In genomic region chr20:23035731-23036130, GRCh38 we compare ENCODE assay signal across 21 cellular contexts. TPM values are rescaled to one million over a fixed set of nuclear protein-coding genes. Genes with fewer than 3 reads are reported as not detected.
DNase-seq lines count a peak whose midpoint lies in the region; ATAC-seq, FAIRE-seq and TF ChIP-seq lines count a peak whose summit lies in the region.
"Had no signal": no experiment of that assay in that cellular context is flagged by ENCODE, and none has a peak within 500 bp of the region (broad histone marks: within the 10 kb centered on the region; RNA-seq: fewer than 3 reads in every experiment).

No MANE protein-coding gene starts in this region.

- no peak overlapping the region for H2BK20ac ChIP-seq in H1 (ENCODE audit: low read length)

- DNase-seq in HepG2 (ENCODE audit: low spot score) (no peak), right lobe of liver (no peak), H1 (ENCODE audit: low read depth in 1 of 2, low spot score in 2 of 2) (no peak), lower lobe of right lung (no peak), SW480 (ENCODE audit: low spot score) (no peak), COR-L47 (lab: John Stamatoyannopoulos, UW) (no peak), nephron progenitor cell (no peak)
- DNase-seq: C1 segment of cervical spinal cord, KG1, NCI-H1092, NCI-H187, NCI-H2171, NCI-H446 treated with DMSO at 0.1 percent for 48 hours, NCI-H82, Peyer's patch, SIG-M5 had no signal

- no peaks in the 10 kb centered on the region for H3K9me3 ChIP-seq in HepG2 (ENCODE audit: low read length)
- H3K9me3 ChIP-seq in right lobe of liver: no peaks in the 10 kb centered on the region
- peaks cover 0 to 5% of the 10 kb centered on the region in 2 experiments; a peak in 1 of 4 replicates for H3K9me3 ChIP-seq in H1 (ENCODE audit: insufficient read depth in 2 of 2, low read depth in 1 of 2, low read length in 1 of 2)
- no peaks in the 10 kb centered on the region for H3K9me3 ChIP-seq in lower lobe of right lung
- H3K9me3 ChIP-seq: Peyer's patch had no signal

- H3K36me3 Mint-ChIP-seq in nephron progenitor cell (ENCODE audit: low read depth): no peaks in the 10 kb centered on the region

- H3K27ac Mint-ChIP-seq in nephron progenitor cell: no peak overlapping the region

- no TSS peak for BruUV-seq in HepG2 (replicated peaks; lab: Mats Ljungman, UMichigan)

- POLR2A ChIA-PET in HepG2 (lab: Yijun Ruan, JAX): no interaction called here
- POLR2A ChIA-PET in H1 (lab: Charles Lee; ENCODE audit: partially characterized antibody): interaction anchor here (0.6 to 1.2 kb wide), 2 partner anchors 16 to 235 kb away, joined by 4 to 5 read pairs; no protein-coding TSS in a partner anchor

- H3K36me3 ChIP-seq in HepG2 (replicated peaks in 1 of 2; ENCODE audit: control insufficient read depth in 1 of 2, insufficient read depth in 2 of 2, low read length in 2 of 2): no peaks in the 10 kb centered on the region
- H3K36me3 ChIP-seq in right lobe of liver: no peaks in the 10 kb centered on the region
- H3K36me3 ChIP-seq in H1 (ENCODE audit: control insufficient read depth in 2 of 4, insufficient read depth in 4 of 4, low read length in 3 of 4): no peaks in the 10 kb centered on the region; a peak in 1 of 8 replicates
- no peaks in the 10 kb centered on the region for H3K36me3 ChIP-seq in lower lobe of right lung
- H3K36me3 ChIP-seq: Peyer's patch had no signal

- H3K79me2 ChIP-seq in HepG2 (ENCODE audit: insufficient read depth, low read length) (no peaks in the 10 kb centered on the region), H1 (ENCODE audit: control insufficient read depth in 1 of 2, insufficient read depth in 2 of 2, low read length in 2 of 2) (no peaks in the 10 kb centered on the region)

- H4K8ac ChIP-seq in H1 (ENCODE audit: extremely low read depth, insufficient read depth, low read length): no peak overlapping the region

- H3K14ac ChIP-seq in H1 (ENCODE audit: insufficient read length): no peak overlapping the region

- CTCF ChIA-PET in HepG2 (lab: Yijun Ruan, JAX; ENCODE audit: low intra/inter-chr PET ratio, low total read pairs): no interaction called here
- CTCF ChIA-PET in H1 (lab: Charles Lee; ENCODE audit: partially characterized antibody): interaction anchor here (2.1 to 4.2 kb wide), 2 partner anchors 11 to 15 kb away, joined by 10 to 17 read pairs; partner anchors contain the start of gene THBD

- no peaks in the 10 kb centered on the region for H4K20me1 ChIP-seq in HepG2 (ENCODE audit: insufficient read depth, low read length)
- no peaks in the 10 kb centered on the region for H4K20me1 ChIP-seq in H1 (replicated peaks in 1 of 2; ENCODE audit: control insufficient read depth in 1 of 2, insufficient read depth in 2 of 2, low read length in 2 of 2)

- H2AK5ac ChIP-seq in H1 (ENCODE audit: low read depth, low read length): no peak overlapping the region

- H3K27me3 ChIP-seq in HepG2 (ENCODE audit: control insufficient read depth in 1 of 2, insufficient read depth in 2 of 2, low read length in 2 of 2) (peaks cover 2 to 41% of the 10 kb centered on the region in 2 experiments; a peak in 4 of 5 replicates), right lobe of liver (no peaks in the 10 kb centered on the region), H1 (replicated peaks in 1 of 4; ENCODE audit: control insufficient read depth in 3 of 4, extremely low read depth in 1 of 4, insufficient read depth in 3 of 4, low read length in 3 of 4) (peaks cover 21 to 66% (median 50%) of the 10 kb centered on the region in 4 experiments), lower lobe of right lung (ENCODE audit: low read depth) (peaks cover 31% of the 10 kb centered on the region)
- H3K27me3 ChIP-seq: Peyer's patch had no signal

- no peak for ATAC-seq in HepG2
- ATAC-seq in right lobe of liver: no peak
- ATAC-seq in lower lobe of right lung: no peak
- ATAC-seq in HG02623 (IDR thresholded peaks at IDR 0.05; ENCODE audit: unreplicated experiment): no peak
- ATAC-seq: HCT116 had no signal

- no peak overlapping the region for H3K4me3 Mint-ChIP-seq in nephron progenitor cell

- H3K4me3 ChIP-seq in HepG2 (replicated peaks in 1 of 3; ENCODE audit: insufficient read depth in 1 of 3, low read depth in 2 of 3, low read length in 3 of 3) (no peak overlapping the region), right lobe of liver (no peak overlapping the region), H1 (ENCODE audit: extremely low read depth in 1 of 4, insufficient read depth in 2 of 4, low read depth in 3 of 4, low read length in 4 of 4) (peak overlapping the region in 3 of 4 experiments; percentile 19 to 63 (median 24); a peak in 6 of 8 replicates), lower lobe of right lung (peak overlapping the region; percentile 17)
- H3K4me3 ChIP-seq: Peyer's patch had no signal

- H2BK5ac ChIP-seq in H1 (ENCODE audit: low read depth, low read length): no peak overlapping the region

- H3K9ac ChIP-seq in HepG2 (ENCODE audit: insufficient read depth, low read depth, low read length): no peak overlapping the region
- H3K9ac ChIP-seq in H1 (replicated peaks in 1 of 4; ENCODE audit: extremely low read depth in 1 of 4, low read depth in 3 of 4, low read length in 3 of 4): no peak overlapping the region; a peak in 1 of 7 replicates

- H3K23ac ChIP-seq in H1 (ENCODE audit: insufficient read length): no peak overlapping the region

- TF ChIP-seq EP300 in HepG2 (IDR thresholded peaks at IDR 0.05; ENCODE audit: low read depth in 2 of 2, low read length in 2 of 2): no peak
- no peak for TF ChIP-seq EP300 in HepG2 (CRISPR knock-in tag; IDR thresholded peaks at IDR 0.05; ENCODE audit: borderline replicate concordance)
- TF ChIP-seq EP300 in H1 (IDR thresholded peaks at IDR 0.05; ENCODE audit: borderline replicate concordance in 1 of 2, low read depth in 2 of 2, low read length in 2 of 2): no peak

- H3K27ac ChIP-seq in HepG2 (ENCODE audit: extremely low read length, insufficient read depth, low read length) (no peak overlapping the region), right lobe of liver (no peak overlapping the region), H1 (ENCODE audit: low read depth, low read length) (no peak overlapping the region), lower lobe of right lung (no peak overlapping the region)
- H3K27ac ChIP-seq: Peyer's patch had no signal

- no peak overlapping the region for H4K5ac ChIP-seq in H1 (ENCODE audit: insufficient read length, low read depth, low read length)

- peak overlapping the region; percentile 61; the same call in 1 of the 2 replicates for H2BK15ac ChIP-seq in H1 (ENCODE audit: low read length)

- peak overlapping the region; percentile 42 for H3K4ac ChIP-seq in H1 (replicated peaks; ENCODE audit: insufficient read length, low read depth, low read length)

- H2BK12ac ChIP-seq in H1 (ENCODE audit: low read depth, low read length): peak overlapping the region; percentile 81; the same call in 1 of the 2 replicates

- FAIRE-seq in HepG2 (lab: Jason Lieb, UNC) (no peak), H1 (lab: Jason Lieb, UNC) (no peak)

- TF ChIP-seq RAD21 in HepG2 (CRISPR knock-in tag; IDR thresholded peaks at IDR 0.05) (no peak), H1 (IDR thresholded peaks at IDR 0.05 in 1 of 2, conservative IDR thresholded peaks at IDR 0.05 in 1 of 2; ENCODE audit: low read depth in 2 of 2, low read length in 2 of 2) (no peak)

- H3K4me1 ChIP-seq in HepG2 (ENCODE audit: insufficient read depth, low read length): no peaks in the 10 kb centered on the region
- no peaks in the 10 kb centered on the region for H3K4me1 ChIP-seq in right lobe of liver
- peaks cover 0 to 3% (median 0%) of the 10 kb centered on the region in 4 experiments; a peak in 1 of 7 replicates for H3K4me1 ChIP-seq in H1 (replicated peaks in 1 of 4; ENCODE audit: control insufficient read depth in 3 of 4, insufficient read depth in 4 of 4, low read length in 3 of 4)
- no peaks in the 10 kb centered on the region for H3K4me1 ChIP-seq in lower lobe of right lung
- H3K4me1 ChIP-seq: Peyer's patch had no signal

- H3K4me1 Mint-ChIP-seq in nephron progenitor cell: peaks cover 25% of the 10 kb centered on the region

- TF ChIP-seq CTCF in HepG2 (CRISPR knock-in tag; IDR thresholded peaks at IDR 0.05): no peak
- no peak for TF ChIP-seq CTCF in right lobe of liver (IDR thresholded peaks at IDR 0.05)
- no peak for TF ChIP-seq CTCF in H1 (IDR thresholded peaks at IDR 0.05; ENCODE audit: control extremely low read depth in 1 of 3, insufficient read depth in 1 of 3, low read depth in 1 of 3, low read length in 3 of 3)
- no peak for TF ChIP-seq CTCF in lower lobe of right lung (IDR thresholded peaks at IDR 0.05)
- TF ChIP-seq CTCF in nephron progenitor cell (IDR thresholded peaks at IDR 0.05): no peak

- TF ChIP-seq POLR2A in HepG2 (IDR thresholded peaks at IDR 0.05; ENCODE audit: insufficient read depth in 1 of 2, low read depth in 2 of 2, low read length in 2 of 2): no peak
- TF ChIP-seq POLR2A in right lobe of liver (IDR thresholded peaks at IDR 0.05): no peak
- TF ChIP-seq POLR2A in H1 (IDR thresholded peaks at IDR 0.05; ENCODE audit: control extremely low read depth in 1 of 2, low read depth in 2 of 2, low read length in 2 of 2): no peak

- H3K23me2 ChIP-seq in H1 (ENCODE audit: low read depth, low read length): peaks cover 2% of the 10 kb centered on the region; the same call in 1 of the 2 replicates

- H3K79me1 ChIP-seq in H1 (ENCODE audit: low read depth, low read length): no peaks in the 10 kb centered on the region

- in situ Hi-C loops in HepG2 (cut with HindIII; ENCODE audit: extremely low pct_ligation_motif_present, low pct_unique_long_range_greater_than_20kb): no loop called here

- H3K56ac ChIP-seq in H1 (replicated peaks; ENCODE audit: insufficient read length, low read depth, low read length): no peak overlapping the region

- peak overlapping the region; percentile 51; the same call in 1 of the 2 replicates for H3K18ac ChIP-seq in H1 (ENCODE audit: extremely low read depth, low read length)

- H4K91ac ChIP-seq in H1 (replicated peaks; ENCODE audit: insufficient read length, low read length): peak overlapping the region; percentile 67

- H3K9me3 Mint-ChIP-seq in nephron progenitor cell: peaks cover 4% of the 10 kb centered on the region

- 79% methylated on average over 41 of the region's 41 CpGs for WGBS in HepG2 (ENCODE audit: low lambda C conversion rate)
- 50% methylated on average over 1 of the region's 41 CpGs for WGBS in right lobe of liver (ENCODE audit: insufficient coverage, low coverage, low lambda C conversion rate, missing lambda C conversion rate)
- 88% methylated on average over 35 of the region's 41 CpGs; no CpG with 5 or more reads in 1 of the 2 experiments for WGBS in H1 (ENCODE audit: extremely low coverage in 1 of 2, insufficient coverage in 1 of 2, insufficient read length in 1 of 2, insufficient replicate concordance in 2 of 2, low coverage in 1 of 2, low lambda C conversion rate in 2 of 2, missing lambda C conversion rate in 1 of 2), 2 experiments

- H3K27me3 Mint-ChIP-seq in nephron progenitor cell (ENCODE audit: low read depth, poor library complexity): peaks cover 87% of the 10 kb centered on the region

- H2BK120ac ChIP-seq in H1 (replicated peaks; ENCODE audit: low read depth, low read length): no peak overlapping the region

- H3K4me2 ChIP-seq in HepG2 (ENCODE audit: low read depth, low read length) (no peak overlapping the region), H1 (ENCODE audit: insufficient read depth in 1 of 2, low read depth in 2 of 2, low read length in 2 of 2) (peak overlapping the region; percentile 48 to 78)

- H2AFZ ChIP-seq in HepG2 (ENCODE audit: low read length) (no peak overlapping the region), H1 (ENCODE audit: low read length) (peak overlapping the region; percentile 84)

- intact Hi-C loops in HepG2 (cut with micrococcal nuclease; ENCODE audit: unreplicated experiment) (no loop called here), right lobe of liver (cut with DNase I) (no loop called here), lower lobe of right lung (cut with DNase I) (no loop called here)

RNA-seq across cellular contexts. Expression of gene SSTR4, which starts 0.6 kb away (rescaled TPM):
- total RNA-seq in HepG2 (2016; rRNA removed; fragmentation: Illumina TruSeq; extraction: Trizol) (not detected in 2 replicates), right lobe of liver (not detected), lower lobe of right lung (0.35 TPM)
- not detected in 2 replicates for total RNA-seq in HepG2 (2016; cell fraction: cytosol; rRNA removed; fragmentation: Illumina TruSeq; extraction: Trizol; ENCODE audit: low read depth)
- total RNA-seq in HepG2 (2016; cell fraction: insoluble cytoplasmic fraction; rRNA removed; fragmentation: Illumina TruSeq; extraction: Trizol): not detected in 2 replicates
- not detected in 2 replicates for total RNA-seq in HepG2 (2016; cell fraction: membrane; rRNA removed; fragmentation: Illumina TruSeq; extraction: Trizol)
- not detected in 2 replicates for total RNA-seq in HepG2 (2016; cell fraction: nucleus; rRNA removed; fragmentation: Illumina TruSeq; extraction: Trizol)
- polyA plus RNA-seq in HepG2 (2011; rRNA removed) (not detected in 2 replicates), H1 (2011; rRNA removed) (0.05 and 0.14 TPM in 2 replicates)
- polyA plus RNA-seq in HepG2 (2011; cell fraction: cytosol; rRNA removed): not detected in 2 replicates
- polyA plus RNA-seq in HepG2 (2011; cell fraction: nucleus; rRNA removed): not detected in 2 replicates
- not detected in 2 replicates for polyA plus RNA-seq in HepG2 (2012)
- not detected in 2 replicates for polyA plus RNA-seq in HepG2 (2016; cell fraction: cytosol; fragmentation: Illumina TruSeq; extraction: Trizol; ENCODE audit: low read depth)
- polyA plus RNA-seq in HepG2 (2016; cell fraction: insoluble cytoplasmic fraction; fragmentation: Illumina TruSeq; extraction: Trizol; ENCODE audit: low read depth): not detected in 2 replicates
- not detected in 2 replicates for polyA plus RNA-seq in HepG2 (2016; cell fraction: membrane; fragmentation: Illumina TruSeq; extraction: Trizol; ENCODE audit: low read depth)
- not detected in 2 replicates for polyA plus RNA-seq in HepG2 (2016; cell fraction: nucleus; fragmentation: Illumina TruSeq; extraction: Trizol; ENCODE audit: insufficient read depth, low read depth)
- not detected in 2 replicates for polyA minus RNA-seq in HepG2 (2011; rRNA and poly(A)+ RNA removed; ENCODE audit: low replicate concordance)
- not detected in 2 replicates for polyA minus RNA-seq in HepG2 (2011; cell fraction: cytosol; rRNA and poly(A)+ RNA removed)
- not detected in 2 replicates for polyA minus RNA-seq in HepG2 (2011; cell fraction: nucleus; rRNA and poly(A)+ RNA removed)
- not detected in 2 replicates for total RNA-seq in H1 (2021; fragmentation: NEBNext Ultra II Directional; extraction: Animal tissue kit (Norgen Biotek cat#: 25700))
- polyA plus RNA-seq in H1 (2011; cell fraction: cytosol; rRNA removed): 0.08 TPM
- polyA plus RNA-seq in H1 (2011; cell fraction: nucleus; rRNA removed): 0.10 TPM
- not detected in 4 replicates for polyA plus RNA-seq in H1 (2012, experiment 1 of 2)
- polyA plus RNA-seq in H1 (2012, experiment 2 of 2): not detected
- not detected for polyA plus RNA-seq in H1 (2013, experiment 1 of 2)
- polyA plus RNA-seq in H1 (2013, experiment 2 of 2): 0.04 TPM
- polyA minus RNA-seq in H1 (2011; rRNA and poly(A)+ RNA removed): not detected in 2 replicates
- polyA minus RNA-seq in H1 (2011; cell fraction: cytosol; rRNA and poly(A)+ RNA removed): not detected
- polyA minus RNA-seq in H1 (2011; cell fraction: nucleus; rRNA and poly(A)+ RNA removed): not detected
- total RNA-seq: A172, HT1080, M059J, Peyer's patch had no signal

RNA-seq across cellular contexts. Expression of gene THBD, which starts 13.7 kb away (rescaled TPM):
- total RNA-seq in HepG2 (2016; rRNA removed; fragmentation: Illumina TruSeq; extraction: Trizol) (not detected in 2 replicates), right lobe of liver (10 to 100 TPM in 2 of 6 experiments, 1 to 10 TPM in 4; 1.4 to 15.6 (median 4.9) TPM), lower lobe of right lung (77.6 TPM)
- total RNA-seq in HepG2 (2016; cell fraction: cytosol; rRNA removed; fragmentation: Illumina TruSeq; extraction: Trizol; ENCODE audit: low read depth): not detected in 2 replicates
- not detected in 2 replicates for total RNA-seq in HepG2 (2016; cell fraction: insoluble cytoplasmic fraction; rRNA removed; fragmentation: Illumina TruSeq; extraction: Trizol)
- not detected in 2 replicates for total RNA-seq in HepG2 (2016; cell fraction: membrane; rRNA removed; fragmentation: Illumina TruSeq; extraction: Trizol)
- not detected in 2 replicates for total RNA-seq in HepG2 (2016; cell fraction: nucleus; rRNA removed; fragmentation: Illumina TruSeq; extraction: Trizol)
- polyA plus RNA-seq in HepG2 (2011; rRNA removed) (0.03 TPM in 1 of 2 replicates, not detected in the other), H1 (2011; rRNA removed) (0.21 and 0.46 TPM in 2 replicates)
- not detected in 2 replicates for polyA plus RNA-seq in HepG2 (2011; cell fraction: cytosol; rRNA removed)
- not detected in 2 replicates for polyA plus RNA-seq in HepG2 (2011; cell fraction: nucleus; rRNA removed)
- polyA plus RNA-seq in HepG2 (2012): not detected in 2 replicates
- not detected in 2 replicates for polyA plus RNA-seq in HepG2 (2016; cell fraction: cytosol; fragmentation: Illumina TruSeq; extraction: Trizol; ENCODE audit: low read depth)
- not detected in 2 replicates for polyA plus RNA-seq in HepG2 (2016; cell fraction: insoluble cytoplasmic fraction; fragmentation: Illumina TruSeq; extraction: Trizol; ENCODE audit: low read depth)
- polyA plus RNA-seq in HepG2 (2016; cell fraction: membrane; fragmentation: Illumina TruSeq; extraction: Trizol; ENCODE audit: low read depth): not detected in 2 replicates
- not detected in 2 replicates for polyA plus RNA-seq in HepG2 (2016; cell fraction: nucleus; fragmentation: Illumina TruSeq; extraction: Trizol; ENCODE audit: insufficient read depth, low read depth)
- 0.12 TPM in 1 of 2 replicates, not detected in the other for polyA minus RNA-seq in HepG2 (2011; rRNA and poly(A)+ RNA removed; ENCODE audit: low replicate concordance)
- not detected in 2 replicates for polyA minus RNA-seq in HepG2 (2011; cell fraction: cytosol; rRNA and poly(A)+ RNA removed)
- polyA minus RNA-seq in HepG2 (2011; cell fraction: nucleus; rRNA and poly(A)+ RNA removed): not detected in 2 replicates
- 0.43 and 0.75 TPM in 2 replicates for total RNA-seq in H1 (2021; fragmentation: NEBNext Ultra II Directional; extraction: Animal tissue kit (Norgen Biotek cat#: 25700))
- polyA plus RNA-seq in H1 (2011; cell fraction: cytosol; rRNA removed): 0.28 TPM
- polyA plus RNA-seq in H1 (2011; cell fraction: nucleus; rRNA removed): 0.68 TPM
- 0.16 to 0.40 TPM (median 0.22 TPM) in 4 replicates for polyA plus RNA-seq in H1 (2012, experiment 1 of 2)
- 0.31 TPM for polyA plus RNA-seq in H1 (2012, experiment 2 of 2)
- 0.36 TPM for polyA plus RNA-seq in H1 (2013, experiment 1 of 2)
- polyA plus RNA-seq in H1 (2013, experiment 2 of 2): 0.33 TPM
- polyA minus RNA-seq in H1 (2011; rRNA and poly(A)+ RNA removed): 0.12 and 0.19 TPM in 2 replicates
- not detected for polyA minus RNA-seq in H1 (2011; cell fraction: cytosol; rRNA and poly(A)+ RNA removed)
- polyA minus RNA-seq in H1 (2011; cell fraction: nucleus; rRNA and poly(A)+ RNA removed): 0.40 TPM
- total RNA-seq: HT1080 had no signal

RNA-seq across cellular contexts. Expression of gene CD93, which starts 50.4 kb away (rescaled TPM):
- not detected in 2 replicates for total RNA-seq in HepG2 (2016; rRNA removed; fragmentation: Illumina TruSeq; extraction: Trizol)
- total RNA-seq in HepG2 (2016; cell fraction: cytosol; rRNA removed; fragmentation: Illumina TruSeq; extraction: Trizol; ENCODE audit: low read depth): not detected in 2 replicates
- total RNA-seq in HepG2 (2016; cell fraction: insoluble cytoplasmic fraction; rRNA removed; fragmentation: Illumina TruSeq; extraction: Trizol): not detected in 2 replicates
- total RNA-seq in HepG2 (2016; cell fraction: membrane; rRNA removed; fragmentation: Illumina TruSeq; extraction: Trizol): not detected in 2 replicates
- total RNA-seq in HepG2 (2016; cell fraction: nucleus; rRNA removed; fragmentation: Illumina TruSeq; extraction: Trizol): not detected in 2 replicates
- polyA plus RNA-seq in HepG2 (2011; rRNA removed): not detected in 2 replicates
- polyA plus RNA-seq in HepG2 (2011; cell fraction: cytosol; rRNA removed): 0.01 TPM in 2 replicates
- not detected in 2 replicates for polyA plus RNA-seq in HepG2 (2011; cell fraction: nucleus; rRNA removed)
- polyA plus RNA-seq in HepG2 (2012): not detected in 2 replicates
- not detected in 2 replicates for polyA plus RNA-seq in HepG2 (2016; cell fraction: cytosol; fragmentation: Illumina TruSeq; extraction: Trizol; ENCODE audit: low read depth)
- not detected in 2 replicates for polyA plus RNA-seq in HepG2 (2016; cell fraction: insoluble cytoplasmic fraction; fragmentation: Illumina TruSeq; extraction: Trizol; ENCODE audit: low read depth)
- polyA plus RNA-seq in HepG2 (2016; cell fraction: membrane; fragmentation: Illumina TruSeq; extraction: Trizol; ENCODE audit: low read depth): not detected in 2 replicates
- not detected in 2 replicates for polyA plus RNA-seq in HepG2 (2016; cell fraction: nucleus; fragmentation: Illumina TruSeq; extraction: Trizol; ENCODE audit: insufficient read depth, low read depth)
- not detected in 2 replicates for polyA minus RNA-seq in HepG2 (2011; rRNA and poly(A)+ RNA removed; ENCODE audit: low replicate concordance)
- not detected in 2 replicates for polyA minus RNA-seq in HepG2 (2011; cell fraction: cytosol; rRNA and poly(A)+ RNA removed)
- not detected in 2 replicates for polyA minus RNA-seq in HepG2 (2011; cell fraction: nucleus; rRNA and poly(A)+ RNA removed)
- 10 to 100 TPM in 2 of 6 experiments, 1 to 10 TPM in 4; 3.9 to 21.5 (median 9.2) TPM for total RNA-seq in right lobe of liver
- 0.07 TPM in 1 of 2 replicates, not detected in the other for total RNA-seq in H1 (2021; fragmentation: NEBNext Ultra II Directional; extraction: Animal tissue kit (Norgen Biotek cat#: 25700))
- polyA plus RNA-seq in H1 (2011; rRNA removed): under 0.01 and 0.02 TPM in 2 replicates
- polyA plus RNA-seq in H1 (2011; cell fraction: cytosol; rRNA removed): 0.01 TPM
- 0.03 TPM for polyA plus RNA-seq in H1 (2011; cell fraction: nucleus; rRNA removed)
- polyA plus RNA-seq in H1 (2012, experiment 1 of 2): 0.03 to 0.04 TPM (median 0.03 TPM) in 3 of 4 replicates, not detected in the other
- polyA plus RNA-seq in H1 (2012, experiment 2 of 2): not detected
- 0.08 TPM for polyA plus RNA-seq in H1 (2013, experiment 1 of 2)
- 0.07 TPM for polyA plus RNA-seq in H1 (2013, experiment 2 of 2)
- polyA minus RNA-seq in H1 (2011; rRNA and poly(A)+ RNA removed): 0.02 and 0.03 TPM in 2 replicates
- not detected for polyA minus RNA-seq in H1 (2011; cell fraction: cytosol; rRNA and poly(A)+ RNA removed)
- not detected for polyA minus RNA-seq in H1 (2011; cell fraction: nucleus; rRNA and poly(A)+ RNA removed)
- 99.7 TPM for total RNA-seq in lower lobe of right lung
- total RNA-seq: A172 had no signal

Comparison
In these comparisons a context has a peak if more than half of its experiments do, and no peak if none do; other contexts are left out.
1. H3K4me3 ChIP-seq: peak in H1 (3 of 4) and lower lobe of right lung (single experiment); none in HepG2 (0 of 3) and right lobe of liver (0 of 3).
2. Of the 41 proteins assayed by ChIP-seq in both HepG2 and H1: peak only in HepG2: none; only in H1: EZH2; in both: none; in neither: 40.